Comparison of ENCODE assay signal across 9 cellular contexts in genomic region chr11:134332189-134332631, GRCh38. TPM values are rescaled to one million over a fixed set of nuclear protein-coding genes. Genes with fewer than 3 reads are reported as not detected.
A peak's percentile ranks its signal among the peaks of the same experiment; 100 is the strongest.
DNase-seq lines count a peak whose midpoint lies in the region; ATAC-seq, FAIRE-seq and TF ChIP-seq lines count a peak whose summit lies in the region.
"Had no signal": no experiment of that assay in that cellular context is flagged by ENCODE, and none has a peak within 500 bp of the region (broad histone marks: within the 10 kb centered on the region; RNA-seq: fewer than 3 reads in every experiment).

No MANE protein-coding gene starts in this region.

- H3K27me3 Mint-ChIP-seq in activated naive CD8-positive, alpha-beta T cell treated with anti-CD3 and anti-CD28 coated beads, Interleukin-2, amount 10 ng/mL, durations not matched to agents 7 days and 5 days: peaks cover 42% of the 10 kb centered on the region

- no peaks in the 10 kb centered on the region for H3K9me1 ChIP-seq in keratinocyte (ENCODE audit: control insufficient read depth, extremely low read depth, insufficient read depth, low read length)

- H3K36me3 ChIP-seq in HUES48 (ENCODE audit: control insufficient read depth, insufficient read depth, low read length) (no peaks in the 10 kb centered on the region), keratinocyte (ENCODE audit: control insufficient read depth in 2 of 2, extremely low read depth in 1 of 2, insufficient read depth in 2 of 2, low read length in 2 of 2) (no peaks in the 10 kb centered on the region)

- H3K9ac ChIP-seq in HUES48 (ENCODE audit: low read depth, low read length) (no peak overlapping the region), keratinocyte (ENCODE audit: control insufficient read depth, extremely low read depth, insufficient read depth, low read length) (peak overlapping the region; percentile 35)

- peak overlapping the region; percentile 82 for H3K4me3 ChIP-seq in HUES48 (ENCODE audit: low read depth, low read length)
- peak overlapping the region; percentile 50 to 71 (median 69) for H3K4me3 ChIP-seq in keratinocyte (ENCODE audit: control insufficient read depth in 2 of 3, extremely low read depth in 1 of 3, insufficient read depth in 2 of 3, low read depth in 1 of 3, low read length in 3 of 3)

- H3K4me1 ChIP-seq in HUES48 (ENCODE audit: control insufficient read depth, insufficient read depth, low read length): peaks cover 12% of the 10 kb centered on the region
- peaks cover 2% of the 10 kb centered on the region for H3K4me1 ChIP-seq in keratinocyte (ENCODE audit: control insufficient read depth, extremely low read depth, insufficient read depth, low read length)

- peak overlapping the region; percentile 88 for H3K4me2 ChIP-seq in keratinocyte (ENCODE audit: control insufficient read depth, extremely low read depth, insufficient read depth, low read depth, low read length)

- TF ChIP-seq POLR2A in GM12892 (IDR thresholded peaks at IDR 0.05; ENCODE audit: low read depth, low read length): no peak

- peaks cover 8% of the 10 kb centered on the region for H3K4me1 Mint-ChIP-seq in activated naive CD8-positive, alpha-beta T cell treated with anti-CD3 and anti-CD28 coated beads, Interleukin-2, amount 10 ng/mL, durations not matched to agents 7 days and 5 days

- H3K27me3 ChIP-seq in HUES48 (ENCODE audit: control insufficient read depth, insufficient read depth, low read length) (peaks cover 33% of the 10 kb centered on the region), keratinocyte (ENCODE audit: control insufficient read depth, extremely low read depth, insufficient read depth, low read length) (peaks cover 8% of the 10 kb centered on the region)

- DNase-seq in NCI-H82 (lab: John Stamatoyannopoulos, UW) (peak; percentile 37), NCI-H82 treated with DMSO at 0.1 percent for 48 hours (lab: John Stamatoyannopoulos, UW; ENCODE audit: unreplicated experiment) (no peak), keratinocyte (ENCODE audit: low read depth, low spot score) (no peak), G401 (ENCODE audit: low spot score) (no peak), GM12892 (ENCODE audit: insufficient read length) (no peak)
- DNase-seq in activated naive CD8-positive, alpha-beta T cell treated with anti-CD3 and anti-CD28 coated beads, Interleukin-2, amount 10 ng/mL, durations not matched to agents 7 days and 5 days: no peak
- DNase-seq in stimulated activated CD4-positive, alpha-beta T cell treated with anti-CD3 and anti-CD28 coated beads, Interleukin-4, amount 100 ng/mL, for 24 hours: peak; percentile 15

- H3K4me3 Mint-ChIP-seq in activated naive CD8-positive, alpha-beta T cell treated with anti-CD3 and anti-CD28 coated beads, Interleukin-2, amount 10 ng/mL, durations not matched to agents 7 days and 5 days: peak overlapping the region; percentile 64

- H3K27ac Mint-ChIP-seq in activated naive CD8-positive, alpha-beta T cell treated with anti-CD3 and anti-CD28 coated beads, Interleukin-2, amount 10 ng/mL, durations not matched to agents 7 days and 5 days: no peak overlapping the region

- POLR2A ChIA-PET in activated naive CD8-positive, alpha-beta T cell treated with anti-CD3 and anti-CD28 coated beads, Interleukin-2, amount 10 ng/mL, durations not matched to agents 7 days and 5 days (lab: Charles Lee): interaction anchor here (1.2 kb wide), 1 partner anchor 56 kb away, joined by 5 read pairs; the partner anchor contains the start of gene GLB1L3

- dilution Hi-C loops in keratinocyte (cut with MboI; ENCODE audit: extremely low pct_ligation_motif_present, low sequenced_read_pairs): no loop called here

- no peaks in the 10 kb centered on the region for H3K36me3 Mint-ChIP-seq in activated naive CD8-positive, alpha-beta T cell treated with anti-CD3 and anti-CD28 coated beads, Interleukin-2, amount 10 ng/mL, durations not matched to agents 7 days and 5 days

- H3K79me2 ChIP-seq in keratinocyte (ENCODE audit: control insufficient read depth, insufficient read depth, low read length): no peaks in the 10 kb centered on the region

- FAIRE-seq in keratinocyte (lab: Jason Lieb, UNC) (no peak), GM12892 (lab: Jason Lieb, UNC) (no peak)
- FAIRE-seq: G401.6 had no signal

- H3K27ac ChIP-seq in HUES48 (ENCODE audit: low read depth, low read length) (no peak overlapping the region), keratinocyte (ENCODE audit: control insufficient read depth, insufficient read depth, low read length) (no peak overlapping the region)

- H3K9me3 ChIP-seq in HUES48 (ENCODE audit: control insufficient read depth, insufficient read depth, low read length): no peaks in the 10 kb centered on the region
- H3K9me3 ChIP-seq in keratinocyte (ENCODE audit: control insufficient read depth, low read depth, low read length): no peaks in the 10 kb centered on the region

- H2AFZ ChIP-seq in keratinocyte (ENCODE audit: control insufficient read depth, low read length): peak overlapping the region; percentile 75

- no peaks in the 10 kb centered on the region for H4K20me1 ChIP-seq in keratinocyte (ENCODE audit: control insufficient read depth, extremely low read depth, insufficient read depth, low read length)

- peak; percentile 37 for ATAC-seq in activated naive CD8-positive, alpha-beta T cell treated with anti-CD3 and anti-CD28 coated beads, Interleukin-2, amount 10 ng/mL, durations not matched to agents 7 days and 5 days (ENCODE audit: low read depth)

- TF ChIP-seq CTCF in keratinocyte (optimal IDR thresholded peaks at IDR 0.05 in 1 of 3, IDR thresholded peaks at IDR 0.05 in 1 of 3, conservative IDR thresholded peaks at IDR 0.05 in 1 of 3; ENCODE audit: extremely low read depth in 1 of 3, insufficient read depth in 2 of 3, low read length in 3 of 3): peak in 1 of 3 experiments; percentile 27

- in situ Hi-C loops in G401 (cut with HindIII; ENCODE audit: low sequenced_read_pairs): no loop called here

- no peaks in the 10 kb centered on the region for H3K9me3 Mint-ChIP-seq in activated naive CD8-positive, alpha-beta T cell treated with anti-CD3 and anti-CD28 coated beads, Interleukin-2, amount 10 ng/mL, durations not matched to agents 7 days and 5 days

RNA-seq across cellular contexts. Expression of gene GLB1L2, which starts 0.4 kb away (rescaled TPM):
- 1 to 10 TPM; 1.6 to 1.7 TPM for total RNA-seq in activated naive CD8-positive, alpha-beta T cell treated with anti-CD3 and anti-CD28 coated beads, Interleukin-2, amount 10 ng/mL, durations not matched to agents 7 days and 5 days
- 4.0 to 5.1 TPM (median 4.3 TPM) in 3 replicates for polyA plus RNA-seq in keratinocyte
- polyA plus RNA-seq in keratinocyte (2011; ENCODE audit: low read depth): 3.0 TPM
- polyA plus RNA-seq in keratinocyte (2011; cell fraction: cytosol; rRNA removed): 3.3 and 3.4 TPM in 2 replicates
- 8.3 and 9.0 TPM in 2 replicates for polyA plus RNA-seq in keratinocyte (2011; cell fraction: nucleus; rRNA removed)
- polyA plus RNA-seq in keratinocyte (2012; ENCODE audit: low replicate concordance): 4.3 and 8.0 TPM in 2 replicates
- polyA minus RNA-seq in keratinocyte: 4.4 to 5.6 TPM (median 5.4 TPM) in 3 replicates
- 4.2 TPM for polyA minus RNA-seq in keratinocyte (2011; cell fraction: cytosol; rRNA and poly(A)+ RNA removed)
- 5.8 and 6.1 TPM in 2 replicates for polyA minus RNA-seq in keratinocyte (2011; cell fraction: nucleus; rRNA and poly(A)+ RNA removed)
- 9.8 and 13.0 TPM in 2 replicates for total RNA-seq in G401 (2014; rRNA removed; shearing (Covaris generic))
- polyA plus RNA-seq in GM12892 (2012; ENCODE audit: missing spikeins): 0.19 TPM

RNA-seq across cellular contexts. Expression of gene GLB1L3, which starts 56.0 kb away (rescaled TPM):
- total RNA-seq in activated naive CD8-positive, alpha-beta T cell treated with anti-CD3 and anti-CD28 coated beads, Interleukin-2, amount 10 ng/mL, durations not matched to agents 7 days and 5 days: 1 to 10 TPM; 5.2 to 6.1 TPM
- polyA plus RNA-seq in keratinocyte: 2.2 to 4.6 TPM (median 3.0 TPM) in 3 replicates
- 1.4 TPM for polyA plus RNA-seq in keratinocyte (2011; ENCODE audit: low read depth)
- polyA plus RNA-seq in keratinocyte (2011; cell fraction: cytosol; rRNA removed): 1.7 and 1.9 TPM in 2 replicates
- polyA plus RNA-seq in keratinocyte (2011; cell fraction: nucleus; rRNA removed): 16.2 and 20.9 TPM in 2 replicates
- 2.8 and 4.0 TPM in 2 replicates for polyA plus RNA-seq in keratinocyte (2012; ENCODE audit: low replicate concordance)
- 1.5 to 2.6 TPM (median 2.5 TPM) in 3 replicates for polyA minus RNA-seq in keratinocyte
- polyA minus RNA-seq in keratinocyte (2011; cell fraction: cytosol; rRNA and poly(A)+ RNA removed): 1.9 TPM
- polyA minus RNA-seq in keratinocyte (2011; cell fraction: nucleus; rRNA and poly(A)+ RNA removed): 5.9 and 6.9 TPM in 2 replicates
- not detected in 2 replicates for total RNA-seq in G401 (2014; rRNA removed; shearing (Covaris generic))
- 3.6 TPM for polyA plus RNA-seq in GM12892 (2012; ENCODE audit: missing spikeins)

Comparison
In these comparisons a context has a peak if more than half of its experiments do, and no peak if none do; other contexts are left out.
1. DNase-seq: peak in NCI-H82 (single experiment) and stimulated activated CD4-positive, alpha-beta T cell treated with anti-CD3 and anti-CD28 coated beads, Interleukin-4, amount 100 ng/mL, for 24 hours (single experiment); none in NCI-H82 treated with DMSO at 0.1 percent for 48 hours (single experiment), activated naive CD8-positive, alpha-beta T cell treated with anti-CD3 and anti-CD28 coated beads, Interleukin-2, amount 10 ng/mL, durations not matched to agents 7 days and 5 days (single experiment), keratinocyte (single experiment), G401 (single experiment) and GM12892 (single experiment).